Comparison of ENCODE assay signal across 34 cellular contexts in the genomic region with DNA sequence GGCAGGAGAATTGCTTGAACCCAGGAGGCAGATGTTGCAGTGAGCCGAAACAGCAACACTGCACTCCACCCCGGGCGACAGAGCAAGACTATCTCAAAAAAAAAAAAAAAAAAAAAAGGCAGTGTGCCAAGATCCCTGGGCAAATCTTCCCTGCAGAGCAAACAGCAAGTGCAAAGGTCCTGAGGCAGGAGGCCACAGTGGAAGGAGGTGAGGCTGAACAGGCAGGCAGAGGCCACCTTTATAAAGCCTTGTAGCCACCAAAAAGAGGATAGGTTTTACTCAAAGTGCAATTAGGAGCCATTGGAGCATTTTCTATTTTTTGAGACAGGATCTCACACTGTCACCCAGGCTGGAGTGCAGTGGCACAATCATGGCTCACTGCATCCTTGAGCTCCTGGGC.
"Had no signal": no experiment of that assay in that cellular context is flagged by ENCODE, and none has a peak within 500 bp of the region (broad histone marks: within the 10 kb centered on the region; RNA-seq: fewer than 3 reads in every experiment).

No MANE protein-coding gene starts in this region.

- H3K4me3 ChIP-seq: ascending aorta, cardiac muscle cell, PC-9 had no signal

- DNase-seq: activated B cell treated with CpG ODN at 0.5 μM for 24 hours; activated CD4-positive, alpha-beta memory T cell treated with anti-CD3 and anti-CD28 coated beads, Interleukin-2, amount 10 ng/mL, durations not matched to agents 7 days and 5 days; activated CD4-positive, alpha-beta T cell treated with anti-CD3 and anti-CD28 coated beads for 48 hours; activated CD4-positive, CD25-positive, alpha-beta regulatory T cell treated with anti-CD3 and anti-CD28 coated beads, Interleukin-2, amount 50 U/mL, for 72 hours; activated CD8-positive, alpha-beta memory T cell treated with anti-CD3 and anti-CD28 coated beads for 24 hours; activated CD8-positive, alpha-beta memory T cell treated with anti-CD3 and anti-CD28 coated beads, Interleukin-2, amount 10 ng/mL, durations not matched to agents 7 days and 5 days; activated CD8-positive, alpha-beta memory T cell treated with anti-CD3 and anti-CD28 coated beads, Interleukin-2, amount 50 U/mL, for 48 hours; activated gamma-delta T cell; activated naive CD4-positive, alpha-beta T cell treated with anti-CD3 and anti-CD28 coated beads, Interleukin-2, amount 10 ng/mL, durations not matched to agents 7 days and 5 days; activated naive CD8-positive, alpha-beta T cell treated with anti-CD3 and anti-CD28 coated beads, Interleukin-2, amount 10 ng/mL, durations not matched to agents 7 days and 5 days; amygdala; KG1; MM.1S; MV-4-11; NCI-H1092; NCI-H1436 treated with DMSO at 0.1 percent for 48 hours; NCI-H1694 treated with DMSO at 0.1 percent for 48 hours; NCI-H2029; NCI-H345; NCI-H524 treated with DMSO at 0.1 percent for 48 hours; PC-9; SIG-M5; T-cell; T-helper 2 cell; T-helper 9 cell had no signal

- H3K27ac ChIP-seq: ascending aorta, cardiac muscle cell, PC-9, RWPE1, VCaP had no signal

- H2AFZ ChIP-seq: PC-9 had no signal

- H3K4me3 Mint-ChIP-seq: activated B cell treated with CpG ODN at 0.5 μM for 24 hours; activated CD4-positive, alpha-beta memory T cell treated with anti-CD3 and anti-CD28 coated beads, Interleukin-2, amount 10 ng/mL, durations not matched to agents 7 days and 5 days; activated CD8-positive, alpha-beta memory T cell treated with anti-CD3 and anti-CD28 coated beads, Interleukin-2, amount 10 ng/mL, durations not matched to agents 7 days and 5 days; activated naive CD4-positive, alpha-beta T cell treated with anti-CD3 and anti-CD28 coated beads, Interleukin-2, amount 10 ng/mL, durations not matched to agents 7 days and 5 days; activated naive CD8-positive, alpha-beta T cell treated with anti-CD3 and anti-CD28 coated beads, Interleukin-2, amount 10 ng/mL, durations not matched to agents 7 days and 5 days; central memory CD8-positive, alpha-beta T cell; T-cell had no signal

- H3K27me3 ChIP-seq: ascending aorta, cardiac muscle cell had no signal

- H3K4me1 Mint-ChIP-seq: central memory CD8-positive, alpha-beta T cell had no signal

- H3K9me3 Mint-ChIP-seq: activated B cell treated with CpG ODN at 0.5 μM for 24 hours; activated CD4-positive, alpha-beta memory T cell treated with anti-CD3 and anti-CD28 coated beads, Interleukin-2, amount 10 ng/mL, durations not matched to agents 7 days and 5 days; activated naive CD4-positive, alpha-beta T cell treated with anti-CD3 and anti-CD28 coated beads, Interleukin-2, amount 10 ng/mL, durations not matched to agents 7 days and 5 days; activated naive CD8-positive, alpha-beta T cell treated with anti-CD3 and anti-CD28 coated beads, Interleukin-2, amount 10 ng/mL, durations not matched to agents 7 days and 5 days; activated T-helper 2 cell treated with anti-CD3 and anti-CD28 coated beads, Interferon-gamma antibody, Interleukin-2, Interleukin-4, amounts not matched to agents 10 μg/mL and 5 μg/mL and 100 μg/mL, durations not matched to agents 14 hours and 24 hours and 36 hours; central memory CD8-positive, alpha-beta T cell; T-cell had no signal

- H3K9me3 ChIP-seq: ascending aorta had no signal

- H3K4me1 ChIP-seq: ascending aorta had no signal

- H3K4me2 ChIP-seq: PC-9 had no signal

- H3K27me3 Mint-ChIP-seq: activated B cell treated with CpG ODN at 0.5 μM for 24 hours; activated CD4-positive, alpha-beta memory T cell treated with anti-CD3 and anti-CD28 coated beads, Interleukin-2, amount 10 ng/mL, durations not matched to agents 7 days and 5 days; activated CD8-positive, alpha-beta memory T cell treated with anti-CD3 and anti-CD28 coated beads, Interleukin-2, amount 10 ng/mL, durations not matched to agents 7 days and 5 days; activated naive CD4-positive, alpha-beta T cell treated with anti-CD3 and anti-CD28 coated beads, Interleukin-2, amount 10 ng/mL, durations not matched to agents 7 days and 5 days; activated naive CD8-positive, alpha-beta T cell treated with anti-CD3 and anti-CD28 coated beads, Interleukin-2, amount 10 ng/mL, durations not matched to agents 7 days and 5 days; central memory CD8-positive, alpha-beta T cell; T-cell had no signal

- H3K36me3 ChIP-seq: cardiac muscle cell had no signal

- ATAC-seq: activated CD8-positive, alpha-beta memory T cell treated with anti-CD3 and anti-CD28 coated beads, Interleukin-2, amount 10 ng/mL, durations not matched to agents 7 days and 5 days; Right ventricle myocardium inferior; SK-N-SH treated with all-trans-retinoic acid at 6 μM for 48 hours had no signal

- FAIRE-seq: RCC 7860 had no signal

- H3K27ac Mint-ChIP-seq: activated B cell treated with CpG ODN at 0.5 μM for 24 hours; activated CD4-positive, alpha-beta memory T cell treated with anti-CD3 and anti-CD28 coated beads, Interleukin-2, amount 10 ng/mL, durations not matched to agents 7 days and 5 days; activated CD8-positive, alpha-beta memory T cell treated with anti-CD3 and anti-CD28 coated beads, Interleukin-2, amount 10 ng/mL, durations not matched to agents 7 days and 5 days; activated naive CD8-positive, alpha-beta T cell treated with anti-CD3 and anti-CD28 coated beads, Interleukin-2, amount 10 ng/mL, durations not matched to agents 7 days and 5 days; activated T-helper 2 cell treated with anti-CD3 and anti-CD28 coated beads, Interferon-gamma antibody, Interleukin-2, Interleukin-4, amounts not matched to agents 10 μg/mL and 5 μg/mL and 100 μg/mL, durations not matched to agents 14 hours and 24 hours and 36 hours had no signal
